ENCODE assay signal across 14 cellular contexts in genomic region chr1:109781807-109782206, GRCh38. TPM values are rescaled to one million over a fixed set of nuclear protein-coding genes. Genes with fewer than 3 reads are reported as not detected.
A peak's percentile ranks its signal among the peaks of the same experiment; 100 is the strongest.
DNase-seq lines count a peak whose midpoint lies in the region; ATAC-seq and TF ChIP-seq lines count a peak whose summit lies in the region.
"Had no signal": no experiment of that assay in that cellular context is flagged by ENCODE, and none has a peak within 500 bp of the region (broad histone marks: within the 10 kb centered on the region; RNA-seq: fewer than 3 reads in every experiment).

No MANE protein-coding gene starts in this region.

- no peak overlapping the region for H3K4me2 ChIP-seq in mesenchymal stem cell (ENCODE audit: low read length, poor library complexity, severe bottlenecking)
- H3K4me2 ChIP-seq: BLaER1 had no signal

- CTCF ChIA-PET in naive thymus-derived CD4-positive, alpha-beta T cell (lab: Charles Lee): interaction anchor here (0.8 to 14.3 kb wide), 3 partner anchors 10 to 200 kb away, joined by 3 to 382 read pairs (median 64); partner anchors contain the start of gene AHCYL1

- no peak overlapping the region for H4K91ac ChIP-seq in mesenchymal stem cell (ENCODE audit: low read length)

- no peak overlapping the region for H4K8ac ChIP-seq in mesenchymal stem cell (ENCODE audit: low read length)

- H3K4ac ChIP-seq in mesenchymal stem cell (ENCODE audit: low read depth in 1 of 2, low read length in 2 of 2): no peak overlapping the region

- peaks cover 4 to 20% (median 12%) of the 10 kb centered on the region in 7 donors for H3K4me1 Mint-ChIP-seq in naive thymus-derived CD4-positive, alpha-beta T cell

- peaks cover 32% of the 10 kb centered on the region for H3K4me1 ChIP-seq in mesenchymal stem cell (ENCODE audit: control insufficient read depth, insufficient read depth, low read depth, low read length)
- peaks cover 0 to 4% of the 10 kb centered on the region in 2 donors for H3K4me1 ChIP-seq in naive thymus-derived CD4-positive, alpha-beta T cell (ENCODE audit: control insufficient read depth in 2 of 2, insufficient read depth in 2 of 2, low read length in 2 of 2)
- H3K4me1 ChIP-seq: BLaER1 had no signal

- no peaks in the 10 kb centered on the region for H3K27me3 ChIP-seq in mesenchymal stem cell (ENCODE audit: control insufficient read depth in 1 of 2, insufficient read depth in 1 of 2, low read length in 2 of 2)
- no peaks in the 10 kb centered on the region for H3K27me3 ChIP-seq in naive thymus-derived CD4-positive, alpha-beta T cell (ENCODE audit: control insufficient read depth in 2 of 2, insufficient read depth in 2 of 2, low read length in 2 of 2)
- H3K27me3 ChIP-seq: BLaER1 had no signal

- peaks cover 8% of the 10 kb centered on the region for H3K9me3 ChIP-seq in mesenchymal stem cell (ENCODE audit: control insufficient read depth, low read length)
- no peaks in the 10 kb centered on the region for H3K9me3 ChIP-seq in naive thymus-derived CD4-positive, alpha-beta T cell (ENCODE audit: control insufficient read depth in 2 of 3, low read length in 3 of 3)

- H3K36me3 ChIP-seq in mesenchymal stem cell (ENCODE audit: control insufficient read depth in 1 of 2, insufficient read depth in 2 of 2, low read depth in 1 of 2, low read length in 2 of 2): no peaks in the 10 kb centered on the region
- no peaks in the 10 kb centered on the region for H3K36me3 ChIP-seq in naive thymus-derived CD4-positive, alpha-beta T cell (ENCODE audit: control insufficient read depth in 2 of 3, insufficient read depth in 3 of 3, low read length in 3 of 3)
- H3K36me3 ChIP-seq: BLaER1 had no signal

- H3K27ac ChIP-seq in VCaP: peak overlapping the region; percentile 32
- H3K27ac ChIP-seq in mesenchymal stem cell (ENCODE audit: low read length, poor library complexity, severe bottlenecking): no peak overlapping the region
- no peak overlapping the region for H3K27ac ChIP-seq in naive thymus-derived CD4-positive, alpha-beta T cell (ENCODE audit: low read depth, low read length)
- H3K27ac ChIP-seq: BLaER1 had no signal

- H3K79me1 ChIP-seq in mesenchymal stem cell (replicated peaks; ENCODE audit: low read length, poor library complexity, severe bottlenecking): no peaks in the 10 kb centered on the region

- TF ChIP-seq POLR2A in lower leg skin (IDR thresholded peaks at IDR 0.05): no peak

- POLR2A ChIA-PET in naive thymus-derived CD4-positive, alpha-beta T cell (lab: Charles Lee): interaction anchor here (0.8 to 0.9 kb wide), 2 partner anchors 10 to 23 kb away, joined by 3 read pairs; no protein-coding TSS in a partner anchor

- no peak for ATAC-seq in naive thymus-derived CD4-positive, alpha-beta T cell
- ATAC-seq: A549 had no signal

- intact Hi-C loops in naive thymus-derived CD4-positive, alpha-beta T cell (cut with micrococcal nuclease): no loop called here
- intact Hi-C loops in lower leg skin (cut with DNase I; ENCODE audit: low total_unique reads): no loop called here

- no peak overlapping the region for H3K18ac ChIP-seq in mesenchymal stem cell (ENCODE audit: low read depth in 1 of 2, low read length in 2 of 2)

- no peak overlapping the region for H2BK120ac ChIP-seq in mesenchymal stem cell (ENCODE audit: low read depth, low read length)

- H2BK15ac ChIP-seq in mesenchymal stem cell (ENCODE audit: low read depth, poor library complexity, severe bottlenecking): no peak overlapping the region

- no peak overlapping the region for H2AK5ac ChIP-seq in mesenchymal stem cell (ENCODE audit: low read length, severe bottlenecking)

- in situ Hi-C loops in ACHN (cut with HindIII; ENCODE audit: low pct_ligation_motif_present, low pct_unique_long_range_greater_than_20kb, low sequenced_read_pairs): loop anchor here (25.0 kb wide), 2 partner anchors 105 to 205 kb away; partner anchors contain the start of gene AHCYL1

- H3K4me3 Mint-ChIP-seq in naive thymus-derived CD4-positive, alpha-beta T cell: no peak overlapping the region
- H3K4me3 Mint-ChIP-seq: H9 had no signal

- TF ChIP-seq CTCF in LNCaP clone FGC (IDR thresholded peaks at IDR 0.05; ENCODE audit: control insufficient read depth, extremely low read depth, insufficient read depth): no peak
- TF ChIP-seq CTCF in VCaP (conservative IDR thresholded peaks at IDR 0.05): no peak
- no peak for TF ChIP-seq CTCF in lower leg skin (IDR thresholded peaks at IDR 0.05)

- H3K9me3 Mint-ChIP-seq in naive thymus-derived CD4-positive, alpha-beta T cell: peaks cover 0 to 12% (median 3%) of the 10 kb centered on the region in 11 donors

- H2BK5ac ChIP-seq in mesenchymal stem cell (ENCODE audit: low read depth, low read length, poor library complexity, severe bottlenecking): no peak overlapping the region

- H3K14ac ChIP-seq in mesenchymal stem cell (ENCODE audit: low read length in 2 of 2): no peak overlapping the region

- no peak overlapping the region for H3K27ac Mint-ChIP-seq in naive thymus-derived CD4-positive, alpha-beta T cell
- H3K27ac Mint-ChIP-seq: H9 had no signal

- WGBS in mesenchymal stem cell: 100% methylated on average over 2 of the region's 2 CpGs
- 85 to 87% methylated on average over 2 of the region's 2 CpGs for WGBS in lower leg skin, 2 donors

- no peak overlapping the region for H3K23ac ChIP-seq in mesenchymal stem cell (ENCODE audit: low read length in 2 of 2)

- H3K4me3 ChIP-seq in LNCaP clone FGC (ENCODE audit: low read depth, low read length) (no peak overlapping the region), mesenchymal stem cell (ENCODE audit: insufficient read depth in 1 of 2, low read depth in 1 of 2, low read length in 2 of 2) (no peak overlapping the region), lower leg skin (ENCODE audit: low read depth, poor library complexity, severe bottlenecking) (no peak overlapping the region)
- no peak overlapping the region for H3K4me3 ChIP-seq in naive thymus-derived CD4-positive, alpha-beta T cell (ENCODE audit: low read length)
- H3K4me3 ChIP-seq: A549, BLaER1 had no signal

- DNase-seq in LNCaP clone FGC (ENCODE audit: low read depth) (peak; percentile 62), mesenchymal stem cell (no peak), dedifferentiated amniotic fluid mesenchymal stem cell (ENCODE audit: extremely low spot score) (no peak), ACHN (no peak), lower leg skin (ENCODE audit: low spot score in 2 of 2) (no peak)
- no peak for DNase-seq in naive thymus-derived CD4-positive, alpha-beta T cell
- DNase-seq: AML-193, DMS53, GF-D8, GOT3, H9 had no signal

- H3K9ac ChIP-seq in mesenchymal stem cell (ENCODE audit: low read length): peak overlapping the region; percentile 14
- H3K9ac ChIP-seq: BLaER1 had no signal

- no peak overlapping the region for H2AFZ ChIP-seq in mesenchymal stem cell (ENCODE audit: low read depth, low read length)

- H3K36me3 Mint-ChIP-seq in naive thymus-derived CD4-positive, alpha-beta T cell: peaks cover 0 to 12% (median 0%) of the 10 kb centered on the region in 5 donors

- H2BK12ac ChIP-seq in mesenchymal stem cell (ENCODE audit: low read length in 2 of 2): no peak overlapping the region

- no peaks in the 10 kb centered on the region for H3K27me3 Mint-ChIP-seq in naive thymus-derived CD4-positive, alpha-beta T cell

RNA-seq across cellular contexts. Expression of gene EPS8L3, which starts 18.1 kb away (rescaled TPM):
- not detected for polyA plus RNA-seq in mesenchymal stem cell (2013, experiment 1 of 2)
- polyA plus RNA-seq in mesenchymal stem cell (2013, experiment 2 of 2): not detected
- total RNA-seq in naive thymus-derived CD4-positive, alpha-beta T cell: not detected
- polyA plus RNA-seq in naive thymus-derived CD4-positive, alpha-beta T cell: not detected
- not detected for total RNA-seq in lower leg skin
- total RNA-seq: H9 had no signal

RNA-seq across cellular contexts. Expression of gene GSTM3, which starts 41.0 kb away (rescaled TPM):
- polyA plus RNA-seq in mesenchymal stem cell (2013, experiment 1 of 2): 203 TPM
- 207 TPM for polyA plus RNA-seq in mesenchymal stem cell (2013, experiment 2 of 2)
- 10 to 100 TPM in 2 of 5 experiments, 1 to 10 TPM in 3; 1.9 to 13.9 (median 7.7) TPM for total RNA-seq in naive thymus-derived CD4-positive, alpha-beta T cell
- polyA plus RNA-seq in naive thymus-derived CD4-positive, alpha-beta T cell: 100 to 1,000 TPM in 1 of 2 donors, 10 to 100 TPM in 1; 75.6 to 130 TPM
- 100 to 1,000 TPM in 3 of 4 donors, 10 to 100 TPM in 1; 68.7 to 213 (median 137) TPM for total RNA-seq in lower leg skin

Comparison
In these comparisons a context has a peak if more than half of its experiments do, and no peak if none do; other contexts are left out.
1. RNA of gene GSTM3, which starts 41.0 kb away (total RNA-seq): 68.7 to 213 TPM in lower leg skin; 1.9 to 13.9 TPM in naive thymus-derived CD4-positive, alpha-beta T cell; every median in the first group is over 4 times any median in the second.